ENCODE assay signal across 19 cellular contexts in the genomic region with DNA sequence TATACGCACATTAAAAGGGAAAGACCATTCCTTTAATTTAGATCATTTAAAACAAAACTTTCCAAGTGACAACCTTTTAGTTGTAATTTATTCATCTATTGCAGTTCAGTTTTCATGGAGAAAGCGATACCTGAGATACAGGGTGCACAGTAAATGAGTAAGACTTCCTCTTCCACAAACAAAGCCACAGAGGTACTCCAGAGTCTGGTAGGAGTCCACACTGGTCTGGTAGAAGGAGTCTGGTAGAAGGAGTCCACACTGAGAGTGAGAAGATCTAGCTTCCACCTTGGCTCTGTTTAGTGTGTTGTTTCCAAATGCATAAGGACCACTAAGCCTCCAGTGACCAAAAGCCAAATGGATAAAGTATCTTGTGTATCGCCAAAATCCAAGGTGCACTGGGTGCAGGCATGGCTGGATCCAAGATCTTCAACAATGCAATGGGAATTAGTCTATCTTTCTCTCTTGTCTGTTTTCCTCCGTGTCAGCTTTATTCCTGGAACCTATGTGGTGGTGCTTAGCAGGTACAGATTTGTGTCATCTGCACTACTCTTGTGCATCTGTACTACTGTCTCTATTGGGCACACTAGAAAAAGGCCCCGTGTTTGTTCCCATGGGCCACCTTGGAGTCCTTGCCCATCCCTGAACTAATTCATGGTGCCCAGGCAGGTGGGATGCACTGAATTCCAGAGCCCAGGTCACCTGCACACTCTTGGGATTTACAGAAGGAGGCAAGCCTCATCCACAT.
"Had no signal": no experiment of that assay in that cellular context is flagged by ENCODE, and none has a peak within 500 bp of the region (broad histone marks: within the 10 kb centered on the region; RNA-seq: fewer than 3 reads in every experiment).

No MANE protein-coding gene starts in this region.

- H3K4me3 ChIP-seq: dorsolateral prefrontal cortex, hepatocyte, left ventricle myocardium inferior, lower lobe of right lung, right atrium auricular region had no signal

- H3K4me3 Mint-ChIP-seq: memory B cell; naive B cell; nephron; stimulated activated memory B cell treated with anti-CD40 and anti-IgM and Interleukin-4, amounts not matched to agents 10 μg/mL and 1 μg/mL and 100 μg/mL, for 72 hours had no signal

- H3K4me1 ChIP-seq: left ventricle myocardium inferior, lower lobe of right lung, right atrium auricular region had no signal

- DNase-seq: cortex of kidney; effector CD8-positive, alpha-beta T cell; foreskin melanocyte; head of caudate nucleus; kidney; left cardiac atrium; left ventricle myocardium inferior; lower lobe of right lung; midbrain; naive B cell; stimulated activated CD4-positive, alpha-beta T cell treated with anti-CD3 and anti-CD28 coated beads, Interleukin-4, amount 100 ng/mL, for 1 hour; stimulated activated CD8-positive, alpha-beta memory T cell treated with anti-CD3 and anti-CD28 coated beads, Interleukin-4, amount 100 ng/mL, for 48 hours; trophoblast cell had no signal

- H3K27ac Mint-ChIP-seq: memory B cell; naive B cell; nephron; stimulated activated memory B cell treated with anti-CD40 and anti-IgM and Interleukin-4, amounts not matched to agents 10 μg/mL and 1 μg/mL and 100 μg/mL, for 72 hours had no signal

- H3K4me1 Mint-ChIP-seq: memory B cell; naive B cell; stimulated activated memory B cell treated with anti-CD40 and anti-IgM and Interleukin-4, amounts not matched to agents 10 μg/mL and 1 μg/mL and 100 μg/mL, for 72 hours had no signal

- H3K27me3 Mint-ChIP-seq: memory B cell; naive B cell; stimulated activated memory B cell treated with anti-CD40 and anti-IgM and Interleukin-4, amounts not matched to agents 10 μg/mL and 1 μg/mL and 100 μg/mL, for 72 hours had no signal

- H3K27me3 ChIP-seq: hepatocyte, right atrium auricular region had no signal

- ATAC-seq: left cardiac atrium; lower lobe of right lung; stimulated activated memory B cell treated with anti-CD40 and anti-IgM and Interleukin-4, amounts not matched to agents 10 μg/mL and 1 μg/mL and 100 μg/mL, for 72 hours had no signal

- H3K36me3 ChIP-seq: left ventricle myocardium inferior, lower lobe of right lung, right atrium auricular region had no signal

- FAIRE-seq: kidney had no signal

- H3K27ac ChIP-seq: dorsolateral prefrontal cortex, hepatocyte, left ventricle myocardium inferior, lower lobe of right lung, right atrium auricular region had no signal

- H3K36me3 Mint-ChIP-seq: memory B cell; naive B cell; stimulated activated memory B cell treated with anti-CD40 and anti-IgM and Interleukin-4, amounts not matched to agents 10 μg/mL and 1 μg/mL and 100 μg/mL, for 72 hours had no signal

- H3K9me3 Mint-ChIP-seq: nephron had no signal

- H3K9me3 ChIP-seq: left ventricle myocardium inferior, lower lobe of right lung, right atrium auricular region had no signal
